ENCODE assay signal across 1 cellular context in the genomic region with DNA sequence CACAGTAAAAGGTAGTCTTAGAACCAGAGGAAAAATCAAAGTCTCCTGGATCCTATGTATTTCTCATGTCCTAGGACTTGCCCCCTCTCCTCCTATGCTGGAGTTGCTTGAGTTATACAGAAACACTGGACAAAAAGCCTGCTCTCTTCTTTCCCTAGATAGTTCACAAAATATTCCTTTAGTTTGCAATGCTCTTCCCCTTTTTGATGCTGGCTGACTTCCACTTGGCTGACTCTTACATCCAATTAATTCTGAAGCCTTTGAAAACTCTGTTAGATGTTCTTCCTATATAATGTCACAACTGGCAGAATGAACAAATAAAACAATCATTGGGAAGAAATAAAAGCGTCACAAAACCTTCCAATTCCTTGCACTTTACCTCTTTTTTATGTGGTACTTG.
TF ChIP-seq lines count a peak whose summit lies in the region.

No MANE protein-coding gene starts in this region.

TF ChIP-seq in K562, 482 proteins besides CTCF, POLR2A, EP300 and RAD21:
- TF ChIP-seq ZNF785 (CRISPR knock-in tag; IDR thresholded peaks at IDR 0.05) (no peak), SPI1 (IDR thresholded peaks at IDR 0.05; ENCODE audit: borderline replicate concordance, low read depth, low read length) (peak; percentile 82)
